In genomic region chr1:113980120-113980519, GRCh38 we compare ENCODE assay signal across 8 cellular contexts. TPM values are rescaled to one million over a fixed set of nuclear protein-coding genes. Genes with fewer than 3 reads are reported as not detected.
DNase-seq lines count a peak whose midpoint lies in the region; ATAC-seq and TF ChIP-seq lines count a peak whose summit lies in the region.

No MANE protein-coding gene starts in this region.

- peak overlapping the region; percentile 81 for H3K9ac ChIP-seq in skeletal muscle satellite cell (ENCODE audit: low read depth, low read length)

- 37% methylated on average over 10 of the region's 10 CpGs for WGBS in right cardiac atrium

- H3K4me1 ChIP-seq in ascending aorta (peaks cover 15 to 32% of the 10 kb centered on the region in 2 donors), right cardiac atrium (ENCODE audit: control insufficient read depth, insufficient read depth, low read length) (peaks cover 11% of the 10 kb centered on the region), skeletal muscle satellite cell (ENCODE audit: control insufficient read depth, insufficient read depth, low read length) (peaks cover 97% of the 10 kb centered on the region)
- no peaks in the 10 kb centered on the region for H3K4me1 ChIP-seq in CD8-positive, alpha-beta memory T cell (ENCODE audit: insufficient read depth, low read length)

- ATAC-seq in right cardiac atrium (no peak), GM21390 (IDR thresholded peaks at IDR 0.05; ENCODE audit: unreplicated experiment) (no peak), HG02981 (IDR thresholded peaks at IDR 0.05; ENCODE audit: unreplicated experiment) (no peak)
- no peak for ATAC-seq in activated CD8-positive, alpha-beta memory T cell treated with anti-CD3 and anti-CD28 coated beads, Interleukin-2, amount 10 ng/mL, durations not matched to agents 7 days and 5 days

- no peak for TF ChIP-seq CTCF in ascending aorta (IDR thresholded peaks at IDR 0.05)

- intact Hi-C loops in ascending aorta (cut with DNase I) (loop anchor here (5.0 to 10.0 kb wide), 3 partner anchors 53 to 775 kb away; partner anchors contain the start of genes CSDE1 and HIPK1), right cardiac atrium (cut with DNase I) (loop anchor here in 1 of 4 donors (5.0 kb wide), 1 partner anchor 302 kb away; no protein-coding TSS in a partner anchor)

- no peaks in the 10 kb centered on the region for H3K9me3 Mint-ChIP-seq in activated CD8-positive, alpha-beta memory T cell treated with anti-CD3 and anti-CD28 coated beads, Interleukin-2, amount 10 ng/mL, durations not matched to agents 7 days and 5 days (ENCODE audit: low read depth)
- H3K9me3 Mint-ChIP-seq in CD8-positive, alpha-beta memory T cell: no peaks in the 10 kb centered on the region

- POLR2A ChIA-PET in CD8-positive, alpha-beta memory T cell (lab: Charles Lee): no interaction called here

- H3K4me3 Mint-ChIP-seq in activated CD8-positive, alpha-beta memory T cell treated with anti-CD3 and anti-CD28 coated beads, Interleukin-2, amount 10 ng/mL, durations not matched to agents 7 days and 5 days: no peak overlapping the region
- H3K4me3 Mint-ChIP-seq in CD8-positive, alpha-beta memory T cell: no peak overlapping the region

- no peaks in the 10 kb centered on the region for H3K36me3 ChIP-seq in ascending aorta
- H3K36me3 ChIP-seq in skeletal muscle satellite cell (ENCODE audit: insufficient read depth, low read length): peaks cover 8% of the 10 kb centered on the region
- H3K36me3 ChIP-seq in CD8-positive, alpha-beta memory T cell (ENCODE audit: insufficient read depth, low read length): no peaks in the 10 kb centered on the region

- H3K27me3 ChIP-seq in ascending aorta (no peaks in the 10 kb centered on the region), right cardiac atrium (ENCODE audit: control insufficient read depth, insufficient read depth) (no peaks in the 10 kb centered on the region), skeletal muscle satellite cell (ENCODE audit: control insufficient read depth, insufficient read depth, low read length) (no peaks in the 10 kb centered on the region)
- H3K27me3 ChIP-seq in CD8-positive, alpha-beta memory T cell (ENCODE audit: insufficient read depth, low read length, poor library complexity, severe bottlenecking): no peaks in the 10 kb centered on the region

- peak overlapping the region; percentile 46 to 77 for H3K27ac ChIP-seq in ascending aorta
- no peak overlapping the region for H3K27ac ChIP-seq in right cardiac atrium (ENCODE audit: low read length)
- no peak overlapping the region for H3K27ac ChIP-seq in CD8-positive, alpha-beta memory T cell (ENCODE audit: low read depth, low read length)

- no peaks in the 10 kb centered on the region for H3K9me3 ChIP-seq in ascending aorta
- no peaks in the 10 kb centered on the region for H3K9me3 ChIP-seq in right cardiac atrium (ENCODE audit: control insufficient read depth, low read length)
- H3K9me3 ChIP-seq in skeletal muscle satellite cell (replicated peaks; ENCODE audit: low read length): no peaks in the 10 kb centered on the region
- H3K9me3 ChIP-seq in CD8-positive, alpha-beta memory T cell (ENCODE audit: low read length): no peaks in the 10 kb centered on the region

- DNase-seq in GM03348 (ENCODE audit: low spot score) (peak; percentile 45), ascending aorta (ENCODE audit: low spot score in 2 of 2) (peak in 1 of 2 donors; percentile 78), right cardiac atrium (peak; percentile 67 to 88 (median 85))
- DNase-seq in activated CD8-positive, alpha-beta memory T cell treated with anti-CD3 and anti-CD28 coated beads, Interleukin-2, amount 10 ng/mL, durations not matched to agents 7 days and 5 days: no peak
- no peak for DNase-seq in CD8-positive, alpha-beta memory T cell

- H3K27me3 Mint-ChIP-seq in activated CD8-positive, alpha-beta memory T cell treated with anti-CD3 and anti-CD28 coated beads, Interleukin-2, amount 10 ng/mL, durations not matched to agents 7 days and 5 days: no peaks in the 10 kb centered on the region
- peaks cover 0 to 1% of the 10 kb centered on the region in 2 donors for H3K27me3 Mint-ChIP-seq in CD8-positive, alpha-beta memory T cell

- peak overlapping the region; percentile 91 for H3K4me2 ChIP-seq in skeletal muscle satellite cell (ENCODE audit: low read length)

- no peak overlapping the region for H3K27ac Mint-ChIP-seq in activated CD8-positive, alpha-beta memory T cell treated with anti-CD3 and anti-CD28 coated beads, Interleukin-2, amount 10 ng/mL, durations not matched to agents 7 days and 5 days
- H3K27ac Mint-ChIP-seq in CD8-positive, alpha-beta memory T cell: peak overlapping the region in 1 of 8 donors; percentile 62

- peaks cover 38% of the 10 kb centered on the region for H3K4me1 Mint-ChIP-seq in activated CD8-positive, alpha-beta memory T cell treated with anti-CD3 and anti-CD28 coated beads, Interleukin-2, amount 10 ng/mL, durations not matched to agents 7 days and 5 days
- H3K4me1 Mint-ChIP-seq in CD8-positive, alpha-beta memory T cell: peaks cover 26 to 37% (median 33%) of the 10 kb centered on the region in 3 donors

- CTCF ChIA-PET in activated CD8-positive, alpha-beta memory T cell treated with anti-CD3 and anti-CD28 coated beads, Interleukin-2, amount 10 ng/mL, durations not matched to agents 7 days and 5 days (lab: Charles Lee): interaction anchor here (1.5 to 2.8 kb wide), 3 partner anchors 13 to 366 kb away, joined by 4 to 16 read pairs (median 8); no protein-coding TSS in a partner anchor
- CTCF ChIA-PET in CD8-positive, alpha-beta memory T cell (lab: Charles Lee): interaction anchor here (1.0 kb wide), 1 partner anchor 303 kb away, joined by 3 read pairs; no protein-coding TSS in a partner anchor

- peak overlapping the region; percentile 34 to 52 for H3K4me3 ChIP-seq in ascending aorta
- peak overlapping the region; percentile 16 for H3K4me3 ChIP-seq in right cardiac atrium (ENCODE audit: low read length)
- H3K4me3 ChIP-seq in skeletal muscle satellite cell (ENCODE audit: low read length): peak overlapping the region; percentile 71
- H3K4me3 ChIP-seq in CD8-positive, alpha-beta memory T cell (ENCODE audit: low read length): no peak overlapping the region

- H3K36me3 Mint-ChIP-seq in activated CD8-positive, alpha-beta memory T cell treated with anti-CD3 and anti-CD28 coated beads, Interleukin-2, amount 10 ng/mL, durations not matched to agents 7 days and 5 days: peaks cover 4% of the 10 kb centered on the region
- peaks cover under 1 to 14% (median 4%) of the 10 kb centered on the region in 3 donors for H3K36me3 Mint-ChIP-seq in CD8-positive, alpha-beta memory T cell

RNA-seq across cellular contexts. Expression of gene OLFML3, which starts 0.8 kb away (rescaled TPM):
- total RNA-seq in ascending aorta (26.4 TPM), right cardiac atrium (10 to 100 TPM; 25.8 to 33.9 (median 31.6) TPM)
- polyA plus RNA-seq in right cardiac atrium: 27.5 TPM
- total RNA-seq in skeletal muscle satellite cell (2012; rRNA removed): 20.5 and 29.7 TPM in 2 replicates
- total RNA-seq in activated CD8-positive, alpha-beta memory T cell treated with anti-CD3 and anti-CD28 coated beads, Interleukin-2, amount 10 ng/mL, durations not matched to agents 7 days and 5 days: under 1 TPM; 0.26 to 0.29 TPM
- under 1 TPM; 0.18 to 0.24 TPM for total RNA-seq in CD8-positive, alpha-beta memory T cell
- not detected for polyA plus RNA-seq in CD8-positive, alpha-beta memory T cell

RNA-seq across cellular contexts. Expression of gene HIPK1, which starts 51.0 kb away (rescaled TPM):
- total RNA-seq in ascending aorta: 41.7 TPM
- 10 to 100 TPM; 56.1 to 98.7 (median 62.8) TPM for total RNA-seq in right cardiac atrium
- polyA plus RNA-seq in right cardiac atrium: 14.4 TPM
- 10.4 and 16.6 TPM in 2 replicates for total RNA-seq in skeletal muscle satellite cell (2012; rRNA removed)
- 10 to 100 TPM; 90.4 to 97.9 TPM for total RNA-seq in activated CD8-positive, alpha-beta memory T cell treated with anti-CD3 and anti-CD28 coated beads, Interleukin-2, amount 10 ng/mL, durations not matched to agents 7 days and 5 days
- total RNA-seq in CD8-positive, alpha-beta memory T cell: 10 to 100 TPM; 80.9 to 81.2 TPM
- polyA plus RNA-seq in CD8-positive, alpha-beta memory T cell: 19.4 TPM

Comparison
In these comparisons a context has a peak if more than half of its experiments do, and no peak if none do; other contexts are left out.
1. DNase-seq: peak in GM03348 (single experiment) and right cardiac atrium (3 of 3); none in activated CD8-positive, alpha-beta memory T cell treated with anti-CD3 and anti-CD28 coated beads, Interleukin-2, amount 10 ng/mL, durations not matched to agents 7 days and 5 days (single experiment) and CD8-positive, alpha-beta memory T cell (0 of 5).
2. H3K27ac ChIP-seq: peak in ascending aorta (2 of 2); none in right cardiac atrium (single experiment) and CD8-positive, alpha-beta memory T cell (single experiment).
3. RNA of gene OLFML3, which starts 0.8 kb away (total RNA-seq): 25.8 to 33.9 TPM in right cardiac atrium and 26.4 TPM in ascending aorta (single experiment); 0.26 to 0.29 TPM in activated CD8-positive, alpha-beta memory T cell treated with anti-CD3 and anti-CD28 coated beads, Interleukin-2, amount 10 ng/mL, durations not matched to agents 7 days and 5 days and 0.18 to 0.24 TPM in CD8-positive, alpha-beta memory T cell; every median in the first group is over 10 times any median in the second.